In genomic region chr17:50686494-50687199, GRCh38 we compare ENCODE assay signal across 8 cellular contexts. TPM values are rescaled to one million over a fixed set of nuclear protein-coding genes. Genes with fewer than 3 reads are reported as not detected.
A peak's percentile ranks its signal among the peaks of the same experiment; 100 is the strongest.
DNase-seq lines count a peak whose midpoint lies in the region; ATAC-seq and TF ChIP-seq lines count a peak whose summit lies in the region.
"Had no signal": no experiment of that assay in that cellular context is flagged by ENCODE, and none has a peak within 500 bp of the region (broad histone marks: within the 10 kb centered on the region; RNA-seq: fewer than 3 reads in every experiment).

No MANE protein-coding gene starts in this region.

- H3K36me3 ChIP-seq in HUES48 (ENCODE audit: control insufficient read depth, insufficient read depth, low read length) (0 out of 2 replicates have a peak, but pooled peaks cover 2% of the 10 kb centered on the region), colonic mucosa (no peaks in the 10 kb centered on the region), lower lobe of right lung (no peaks in the 10 kb centered on the region), uterus (no peaks in the 10 kb centered on the region)

- H3K27ac ChIP-seq in HUES48 (ENCODE audit: low read depth, low read length) = peak overlapping the region; percentile 32
- H3K27ac ChIP-seq in colonic mucosa = peak overlapping the region; percentile 92
- H3K27ac ChIP-seq in lower lobe of right lung = peak overlapping the region; percentile 41
- H3K27ac ChIP-seq in uterus = peak overlapping the region; percentile 77 to 82

- H3K9ac ChIP-seq in HUES48 (ENCODE audit: low read depth, low read length) = no peak overlapping the region
- peak overlapping the region in 1 of 2 donors; percentile 75 for H3K9ac ChIP-seq in colonic mucosa (ENCODE audit: low read depth in 2 of 2, low read length in 2 of 2)

- TF ChIP-seq CTCF in colonic mucosa (IDR thresholded peaks at IDR 0.05) (no peak), lower lobe of right lung (IDR thresholded peaks at IDR 0.05) (no peak), uterus (IDR thresholded peaks at IDR 0.05) (no peak)

- H3K27me3 ChIP-seq in HUES48 (ENCODE audit: control insufficient read depth, insufficient read depth, low read length) = no peaks in the 10 kb centered on the region
- no peaks in the 10 kb centered on the region for H3K27me3 ChIP-seq in colonic mucosa
- peaks cover 7% of the 10 kb centered on the region for H3K27me3 ChIP-seq in lower lobe of right lung (ENCODE audit: low read depth)
- H3K27me3 ChIP-seq in uterus = no peaks in the 10 kb centered on the region

- peaks cover 16% of the 10 kb centered on the region; the same call in 1 of the 2 replicates for H3K4me1 ChIP-seq in HUES48 (ENCODE audit: control insufficient read depth, insufficient read depth, low read length)
- H3K4me1 ChIP-seq in colonic mucosa = peaks cover 23% of the 10 kb centered on the region
- H3K4me1 ChIP-seq in lower lobe of right lung = peaks cover 38% of the 10 kb centered on the region
- H3K4me1 ChIP-seq in uterus = peaks cover 5 to 22% of the 10 kb centered on the region in 2 donors

- no peaks in the 10 kb centered on the region for H3K9me3 ChIP-seq in HUES48 (ENCODE audit: control insufficient read depth, insufficient read depth, low read length)
- no peaks in the 10 kb centered on the region for H3K9me3 ChIP-seq in colonic mucosa
- H3K9me3 ChIP-seq in lower lobe of right lung = no peaks in the 10 kb centered on the region
- no peaks in the 10 kb centered on the region for H3K9me3 ChIP-seq in uterus

- ATAC-seq in lower lobe of right lung = peak; percentile 63 to 73
- ATAC-seq in GM18873 (IDR thresholded peaks at IDR 0.05; ENCODE audit: low FRiP score, unreplicated experiment) = no peak

- intact Hi-C loops in colonic mucosa (cut with DNase I) (no loop called here), lower lobe of right lung (cut with DNase I) (no loop called here), uterus (cut with DNase I; ENCODE audit: low total_unique reads) (loop anchor here (10.0 kb wide), 1 partner anchor 142 kb away; the partner anchor contains the start of gene SPATA20)

- H3K4me3 ChIP-seq in HUES48 (ENCODE audit: low read depth, low read length) (no peak overlapping the region), colonic mucosa (no peak overlapping the region), lower lobe of right lung (no peak overlapping the region), uterus (no peak overlapping the region)

- no peak for TF ChIP-seq POLR2A in uterus (IDR thresholded peaks at IDR 0.05)

- DNase-seq in colonic mucosa = peak; percentile 89
- no peak for DNase-seq in lower lobe of right lung
- DNase-seq in uterus = peak; percentile 88 to 89
- no peak for DNase-seq in stimulated activated naive CD4-positive, alpha-beta T cell (lab: John Stamatoyannopoulos, UW)
- no peak for DNase-seq in NOMO-1 treated with dmso at 0.1 percent for 144 hours (lab: John Stamatoyannopoulos, UW; ENCODE audit: unreplicated experiment)
- DNase-seq: NCI-H1930 had no signal

RNA-seq across cellular contexts. Expression of gene ANKRD40, which starts 21.1 kb away (rescaled TPM):
- total RNA-seq in colonic mucosa (10 to 100 TPM; 20.1 to 25.1 TPM), lower lobe of right lung (49.5 TPM), uterus (10 to 100 TPM; 15.0 to 58.0 (median 31.3) TPM)

RNA-seq across cellular contexts. Expression of gene LUC7L3, which starts 32.8 kb away (rescaled TPM):
- total RNA-seq in colonic mucosa = 10 to 100 TPM; 73.0 to 88.3 TPM
- total RNA-seq in lower lobe of right lung = 106 TPM
- 100 to 1,000 TPM in 3 of 4 donors, 10 to 100 TPM in 1; 98.1 to 221 (median 163) TPM for total RNA-seq in uterus

RNA-seq across cellular contexts. Expression of gene ABCC3, which starts 52.0 kb away (rescaled TPM):
- 100 to 1,000 TPM; 187 to 226 TPM for total RNA-seq in colonic mucosa
- 41.7 TPM for total RNA-seq in lower lobe of right lung
- total RNA-seq in uterus = 1 to 10 TPM; 1.2 to 4.5 (median 2.6) TPM

Comparison
In these comparisons a context has a peak if more than half of its experiments do, and no peak if none do; other contexts are left out.
1. H3K27ac ChIP-seq: peak in every context shown above with its lines; median percentile 92 in colonic mucosa; 80 in uterus; 41 in lower lobe of right lung; 32 in HUES48.
2. DNase-seq: peak in colonic mucosa (single experiment) and uterus (2 of 2); none in lower lobe of right lung (single experiment), stimulated activated naive CD4-positive, alpha-beta T cell (0 of 6) and NOMO-1 treated with dmso at 0.1 percent for 144 hours (single experiment).